11 cellular contexts compared by ENCODE assay signal in genomic region chr3:129740120-129740519, GRCh38.
DNase-seq lines count a peak whose midpoint lies in the region; ATAC-seq and TF ChIP-seq lines count a peak whose summit lies in the region.
"Had no signal": no experiment of that assay in that cellular context is flagged by ENCODE, and none has a peak within 500 bp of the region (broad histone marks: within the 10 kb centered on the region; RNA-seq: fewer than 3 reads in every experiment).

No MANE protein-coding gene starts in this region.

- H3K36me3 ChIP-seq in PC-9 (ENCODE audit: low read depth), result no peaks in the 10 kb centered on the region
- H3K36me3 ChIP-seq in hepatocyte (replicated peaks; ENCODE audit: insufficient read depth, low read depth), result no peaks in the 10 kb centered on the region
- H3K36me3 ChIP-seq: HAP-1 had no signal

- POLR2A ChIA-PET in PC-9 (lab: Charles Lee; ENCODE audit: unreplicated experiment), result no interaction called here

- CTCF ChIA-PET in PC-9 (lab: Charles Lee), result no interaction called here

- H3K27me3 ChIP-seq in PC-9 (ENCODE audit: insufficient read depth, low read depth) (no peaks in the 10 kb centered on the region), hepatocyte (no peaks in the 10 kb centered on the region)

- H3K79me2 ChIP-seq in PC-9 (ENCODE audit: low read depth), result peaks cover 97% of the 10 kb centered on the region
- H3K79me2 ChIP-seq in hepatocyte, result peaks cover 44% of the 10 kb centered on the region

- ATAC-seq in HG03521 (IDR thresholded peaks at IDR 0.05; ENCODE audit: unreplicated experiment), result no peak
- ATAC-seq: CD8-positive, alpha-beta T cell had no signal

- H3K4me1 ChIP-seq in PC-9 (replicated peaks; ENCODE audit: insufficient read depth), result peaks cover 20% of the 10 kb centered on the region
- peaks cover 5% of the 10 kb centered on the region for H3K4me1 ChIP-seq in hepatocyte (ENCODE audit: insufficient read depth)

- 67% methylated on average over 3 of the region's 3 CpGs for WGBS in hepatocyte (ENCODE audit: low lambda C conversion rate, missing lambda C conversion rate)

- no peak for DNase-seq in PC-9
- no peak for DNase-seq in hepatocyte (ENCODE audit: low spot score)
- peak; percentile 22 for DNase-seq in mucosa of gallbladder (ENCODE audit: low spot score)
- no peak for DNase-seq in activated naive CD4-positive, alpha-beta T cell treated with anti-CD3 and anti-CD28 coated beads, Interleukin-2, amount 50 U/mL, for 16 hours
- DNase-seq in NCI-H128 (lab: John Stamatoyannopoulos, UW; ENCODE audit: unreplicated experiment), result no peak
- no peak for DNase-seq in HuH-7 (ENCODE audit: low spot score)
- DNase-seq: CD8-positive, alpha-beta T cell; COR-L47; GF-D8 had no signal

- intact Hi-C loops in PC-9 (cut with micrococcal nuclease; ENCODE audit: unreplicated experiment), result no loop called here

- H3K9me3 ChIP-seq in PC-9 (ENCODE audit: insufficient read depth, low read depth), result no peaks in the 10 kb centered on the region
- no peaks in the 10 kb centered on the region for H3K9me3 ChIP-seq in hepatocyte (ENCODE audit: low read depth)
- H3K9me3 ChIP-seq: HAP-1 had no signal

- no peaks in the 10 kb centered on the region for H3K9me2 ChIP-seq in PC-9 (ENCODE audit: insufficient read depth)
- H3K9me2 ChIP-seq in hepatocyte (replicated peaks; ENCODE audit: insufficient read depth), result no peaks in the 10 kb centered on the region

- H3K4me3 ChIP-seq in PC-9 (no peak overlapping the region), hepatocyte (no peak overlapping the region)
- H3K4me3 ChIP-seq: HAP-1 had no signal

- no TSS peak for BruUV-seq in PC-9 (replicated peaks; lab: Mats Ljungman, UMichigan)

- peaks cover 6% of the 10 kb centered on the region; the same call in 1 of the 2 replicates for H4K20me1 ChIP-seq in PC-9 (ENCODE audit: insufficient read depth)
- H4K20me1 ChIP-seq in hepatocyte (ENCODE audit: insufficient read depth, poor library complexity, severe bottlenecking), result peaks cover 2% of the 10 kb centered on the region

- no peak overlapping the region for H2AFZ ChIP-seq in PC-9
- no peak overlapping the region for H2AFZ ChIP-seq in hepatocyte

- H3K4me2 ChIP-seq in PC-9 (0 out of 2 replicates have a peak overlapping the region, but pooled peaks have one; percentile 0), hepatocyte (no peak overlapping the region)

- peaks cover 21% of the 10 kb centered on the region; the same call in 1 of the 2 replicates for H3F3A ChIP-seq in PC-9 (ENCODE audit: insufficient read depth, low read depth)

- no peak for TF ChIP-seq CTCF in PC-9 (conservative IDR thresholded peaks at IDR 0.05)
- no peak for TF ChIP-seq CTCF in hepatocyte (IDR thresholded peaks at IDR 0.05; ENCODE audit: poor library complexity)

- H3K27ac ChIP-seq in PC-9 (peak overlapping the region; percentile 46), hepatocyte (peak overlapping the region; percentile 21)
